ENCODE assay signal across 9 cellular contexts in genomic region chr3:8482960-8483665, GRCh38.
DNase-seq lines count a peak whose midpoint lies in the region; ATAC-seq, FAIRE-seq and TF ChIP-seq lines count a peak whose summit lies in the region.
"Had no signal": no experiment of that assay in that cellular context is flagged by ENCODE, and none has a peak within 500 bp of the region (broad histone marks: within the 10 kb centered on the region; RNA-seq: fewer than 3 reads in every experiment).

No MANE protein-coding gene starts in this region.

- no peak for TF ChIP-seq POLR2A in H54 (IDR thresholded peaks at IDR 0.05; ENCODE audit: low read depth, low read length)

- ATAC-seq in HG03342 (IDR thresholded peaks at IDR 0.05; ENCODE audit: unreplicated experiment) (no peak), GM19463 (IDR thresholded peaks at IDR 0.05; ENCODE audit: unreplicated experiment) (no peak)

- H3K4me3 ChIP-seq in astrocyte of the spinal cord (ENCODE audit: low read depth, low read length): no peak overlapping the region
- H3K4me3 ChIP-seq in skeletal muscle cell (ENCODE audit: low read depth, low read length): no peak overlapping the region

- DNase-seq in H54 (ENCODE audit: insufficient read length, low spot score) (peak; percentile 55), astrocyte of the spinal cord (ENCODE audit: low read depth, low spot score) (peak; percentile 96), hippocampal formation (lab: John Stamatoyannopoulos, UW) (peak; percentile 63 to 76), skeletal muscle cell (ENCODE audit: low read depth) (peak; percentile 94), NCI-H128 (lab: John Stamatoyannopoulos, UW; ENCODE audit: unreplicated experiment) (no peak)
- DNase-seq in activated T-cell treated with anti-CD3 and anti-CD28 coated beads, Interleukin-2, amount 50 U/mL, for 48 hours: no peak
- DNase-seq: Kasumi-1 had no signal

- no peak for TF ChIP-seq CTCF in astrocyte of the spinal cord (IDR thresholded peaks at IDR 0.05; ENCODE audit: low read depth, low read length)

- FAIRE-seq in H54 (lab: Jason Lieb, UNC): peak; percentile 88

- in situ Hi-C loops in astrocyte of the spinal cord (cut with HindIII; ENCODE audit: low sequenced_read_pairs): no loop called here

Comparison
In these comparisons a context has a peak if more than half of its experiments do, and no peak if none do; other contexts are left out.
1. DNase-seq: peak in H54 (single experiment), astrocyte of the spinal cord (single experiment), hippocampal formation (2 of 2) and skeletal muscle cell (single experiment); none in activated T-cell treated with anti-CD3 and anti-CD28 coated beads, Interleukin-2, amount 50 U/mL, for 48 hours (0 of 2) and NCI-H128 (single experiment).